2 cellular contexts compared by ENCODE assay signal in genomic region chr4:108674356-108674977, GRCh38.
TF ChIP-seq lines count a peak whose summit lies in the region.

No MANE protein-coding gene starts in this region.

TF ChIP-seq in HepG2, 621 proteins besides CTCF, POLR2A, EP300 and RAD21:
- TF ChIP-seq ASH2L (IDR thresholded peaks at IDR 0.05; ENCODE audit: insufficient read length, low read depth, low read length) (no peak), ZBTB7B (CRISPR knock-in tag; IDR thresholded peaks at IDR 0.05) (no peak), MED1 (CRISPR knock-in tag; IDR thresholded peaks at IDR 0.05) (no peak), HNRNPK (IDR thresholded peaks at IDR 0.05; ENCODE audit: low read depth, low read length, poor library complexity, severe bottlenecking) (peak; percentile 81)

TF ChIP-seq in K562, 482 proteins besides CTCF, POLR2A, EP300 and RAD21:
- TF ChIP-seq HNRNPK (IDR thresholded peaks at IDR 0.05; ENCODE audit: low read depth, low read length, poor library complexity, severe bottlenecking) (peak; percentile 36), JUN (IDR thresholded peaks at IDR 0.05; ENCODE audit: borderline replicate concordance, low read depth, low read length) (no peak), JUN (CRISPR knock-in tag; IDR thresholded peaks at IDR 0.05; ENCODE audit: borderline replicate concordance) (no peak), PCBP2 (IDR thresholded peaks at IDR 0.05; ENCODE audit: low read depth, low read length, poor library complexity, severe bottlenecking) (peak; percentile 63)
